In genomic region chr11:694563-695331, GRCh38 we compare ENCODE assay signal across 8 cellular contexts. TPM values are rescaled to one million over a fixed set of nuclear protein-coding genes. Genes with fewer than 3 reads are reported as not detected.
A peak's percentile ranks its signal among the peaks of the same experiment; 100 is the strongest.
DNase-seq lines count a peak whose midpoint lies in the region; ATAC-seq and TF ChIP-seq lines count a peak whose summit lies in the region.

DEAF1 (minus strand) TSS chr11:695222; CDS start chr11:695047, 175 bp downstream.

- H3K4me3 Mint-ChIP-seq in IgD-negative memory B cell, result peak within 1 kb of the TSS; percentile 86 to 96 (median 92)

- TF ChIP-seq CTCF in epithelial cell of proximal tubule (conservative IDR thresholded peaks at IDR 0.05; ENCODE audit: low read depth, low read length), result no peak

- DNase-seq in DMS114 treated with DMSO at 0.1 percent for 48 hours (lab: John Stamatoyannopoulos, UW; ENCODE audit: unreplicated experiment), result peak; percentile 67
- peak; percentile 99 for DNase-seq in OCI-M1 (lab: John Stamatoyannopoulos, UW)
- DNase-seq in activated T-cell treated with anti-CD3 and anti-CD28 coated beads, Interleukin-2, amount 50 U/mL, for 1 hour, result peak; percentile 99
- peak; percentile 76 for DNase-seq in epithelial cell of proximal tubule (ENCODE audit: low read depth)
- peak; percentile 99 for DNase-seq in mucosa of gallbladder (ENCODE audit: low spot score)
- peak; percentile 90 to 98 for DNase-seq in stimulated activated CD8-positive, alpha-beta memory T cell treated with anti-CD3 and anti-CD28 coated beads, Interleukin-4, amount 100 ng/mL, for 4 hours (ENCODE audit: low read depth in 2 of 2, low spot score in 1 of 2)

- no peaks in the 10 kb centered on the region for H3K9me3 Mint-ChIP-seq in IgD-negative memory B cell

- peak within 1 kb of the TSS; percentile 95 to 97 (median 95) for H3K27ac Mint-ChIP-seq in IgD-negative memory B cell

- peaks cover 28 to 43% (median 29%) of the 10 kb centered on the region in 3 donors for H3K4me1 Mint-ChIP-seq in IgD-negative memory B cell

- H3K27me3 Mint-ChIP-seq in IgD-negative memory B cell, result no peaks in the 10 kb centered on the region

- ATAC-seq in GM21529 (IDR thresholded peaks at IDR 0.05; ENCODE audit: unreplicated experiment), result peak; percentile 74

- peak within 1 kb of the TSS; percentile 97 for H3K4me3 ChIP-seq in epithelial cell of proximal tubule (ENCODE audit: low read depth, low read length)

- H3K36me3 Mint-ChIP-seq in IgD-negative memory B cell, result no peaks in the 10 kb centered on the region

RNA-seq across cellular contexts. Expression of gene DEAF1, which starts in this region (rescaled TPM):
- polyA plus RNA-seq in IgD-negative memory B cell, result 25.6 TPM
- total RNA-seq in epithelial cell of proximal tubule, result 38.2 and 40.4 TPM in 2 replicates
- 45.0 TPM for total RNA-seq in mucosa of gallbladder

Comparison
In these comparisons a context has a peak if more than half of its experiments do, and no peak if none do; other contexts are left out.
1. Peak in every context shown above with its lines: DNase-seq, ATAC-seq and H3K4me3 ChIP-seq.